8 cellular contexts compared by ENCODE assay signal in genomic region chr19:42313096-42313839, GRCh38. TPM values are rescaled to one million over a fixed set of nuclear protein-coding genes. Genes with fewer than 3 reads are reported as not detected.
DNase-seq lines count a peak whose midpoint lies in the region; ATAC-seq and TF ChIP-seq lines count a peak whose summit lies in the region.

Gene TMEM145 (plus strand): TSS chr19:42313309. CDS start chr19:42313377, 68 bp downstream.

- TF ChIP-seq CTCF in GM12872 (IDR thresholded peaks at IDR 0.05; ENCODE audit: insufficient read depth, low read depth, low read length) (0 out of 3 replicates have a peak, but pooled peaks have one; percentile 2), fibroblast of pulmonary artery (IDR thresholded peaks at IDR 0.05; ENCODE audit: low read length, missing control alignments) (no peak), natural killer cell (IDR thresholded peaks at IDR 0.05) (no peak)

- peaks cover 0 to 1% of the 10 kb centered on the region in 2 donors for H3K36me3 Mint-ChIP-seq in activated T-cell treated with anti-CD3 and anti-CD28 coated beads, Interleukin-2, amount 50 U/mL, for 72 hours (ENCODE audit: insufficient read depth in 2 of 2)
- no peaks in the 10 kb centered on the region for H3K36me3 Mint-ChIP-seq in natural killer cell

- H3K27ac Mint-ChIP-seq in activated T-cell treated with anti-CD3 and anti-CD28 coated beads, Interleukin-2, amount 50 U/mL, for 72 hours: no peak within 1 kb of the TSS
- no peak within 1 kb of the TSS for H3K27ac Mint-ChIP-seq in natural killer cell

- H3K4me1 Mint-ChIP-seq in activated T-cell treated with anti-CD3 and anti-CD28 coated beads, Interleukin-2, amount 50 U/mL, for 72 hours (ENCODE audit: low read depth): peaks cover 22% of the 10 kb centered on the region
- H3K4me1 Mint-ChIP-seq in natural killer cell: peaks cover 23 to 34% of the 10 kb centered on the region in 2 donors

- ATAC-seq in activated T-cell treated with anti-CD3 and anti-CD28 coated beads, Interleukin-2, amount 50 U/mL, for 72 hours (replicated peaks in 1 of 2): peak; percentile 84 to 85
- ATAC-seq in natural killer cell (peak; percentile 63 to 79 (median 68)), GM19023 (IDR thresholded peaks at IDR 0.05; ENCODE audit: unreplicated experiment) (no peak)

- intact Hi-C loops in natural killer cell (cut with micrococcal nuclease): no loop called here

- in situ Hi-C loops in ACHN (cut with HindIII; ENCODE audit: low pct_ligation_motif_present, low pct_unique_long_range_greater_than_20kb, low sequenced_read_pairs): no loop called here

- H3K27me3 Mint-ChIP-seq in activated T-cell treated with anti-CD3 and anti-CD28 coated beads, Interleukin-2, amount 50 U/mL, for 72 hours (ENCODE audit: low read depth): peaks cover 51% of the 10 kb centered on the region
- peaks cover 23 to 39% of the 10 kb centered on the region in 2 donors for H3K27me3 Mint-ChIP-seq in natural killer cell (ENCODE audit: low read depth in 2 of 2)

- DNase-seq in ACHN (peak; percentile 47), NCI-H2196 (lab: John Stamatoyannopoulos, UW; ENCODE audit: unreplicated experiment) (peak; percentile 77), fibroblast of pulmonary artery (ENCODE audit: low read depth) (peak; percentile 52), natural killer cell (no peak), OCI-M2 (lab: John Stamatoyannopoulos, UW; ENCODE audit: unreplicated experiment) (no peak)
- peak; percentile 67 to 69 for DNase-seq in activated T-cell treated with anti-CD3 and anti-CD28 coated beads, Interleukin-2, amount 50 U/mL, for 72 hours

- H3K4me3 ChIP-seq in fibroblast of pulmonary artery (replicated peaks; ENCODE audit: low read depth, low read length): peak within 1 kb of the TSS; percentile 45

- H3K9me3 Mint-ChIP-seq in activated T-cell treated with anti-CD3 and anti-CD28 coated beads, Interleukin-2, amount 50 U/mL, for 72 hours: no peaks in the 10 kb centered on the region
- no peaks in the 10 kb centered on the region for H3K9me3 Mint-ChIP-seq in natural killer cell

- peak within 1 kb of the TSS; percentile 86 to 87 for H3K4me3 Mint-ChIP-seq in activated T-cell treated with anti-CD3 and anti-CD28 coated beads, Interleukin-2, amount 50 U/mL, for 72 hours
- peak within 1 kb of the TSS; percentile 81 for H3K4me3 Mint-ChIP-seq in natural killer cell

RNA-seq across cellular contexts. Expression of gene TMEM145, which starts in this region (rescaled TPM):
- 1 to 10 TPM in 1 of 2 donors, under 1 TPM in 1; 0.67 to 1.6 TPM for total RNA-seq in activated T-cell treated with anti-CD3 and anti-CD28 coated beads, Interleukin-2, amount 50 U/mL, for 72 hours
- not detected for total RNA-seq in natural killer cell

Comparison
In these comparisons a context has a peak if more than half of its experiments do, and no peak if none do; other contexts are left out.
1. Peak in ATAC-seq in natural killer cell; RNA of the gene not detected or under 1 TPM.
2. DNase-seq: peak in ACHN (single experiment), NCI-H2196 (single experiment), activated T-cell treated with anti-CD3 and anti-CD28 coated beads, Interleukin-2, amount 50 U/mL, for 72 hours (2 of 2) and fibroblast of pulmonary artery (single experiment); none in natural killer cell (single experiment) and OCI-M2 (single experiment).